1 cellular context compared by ENCODE assay signal in the genomic region with DNA sequence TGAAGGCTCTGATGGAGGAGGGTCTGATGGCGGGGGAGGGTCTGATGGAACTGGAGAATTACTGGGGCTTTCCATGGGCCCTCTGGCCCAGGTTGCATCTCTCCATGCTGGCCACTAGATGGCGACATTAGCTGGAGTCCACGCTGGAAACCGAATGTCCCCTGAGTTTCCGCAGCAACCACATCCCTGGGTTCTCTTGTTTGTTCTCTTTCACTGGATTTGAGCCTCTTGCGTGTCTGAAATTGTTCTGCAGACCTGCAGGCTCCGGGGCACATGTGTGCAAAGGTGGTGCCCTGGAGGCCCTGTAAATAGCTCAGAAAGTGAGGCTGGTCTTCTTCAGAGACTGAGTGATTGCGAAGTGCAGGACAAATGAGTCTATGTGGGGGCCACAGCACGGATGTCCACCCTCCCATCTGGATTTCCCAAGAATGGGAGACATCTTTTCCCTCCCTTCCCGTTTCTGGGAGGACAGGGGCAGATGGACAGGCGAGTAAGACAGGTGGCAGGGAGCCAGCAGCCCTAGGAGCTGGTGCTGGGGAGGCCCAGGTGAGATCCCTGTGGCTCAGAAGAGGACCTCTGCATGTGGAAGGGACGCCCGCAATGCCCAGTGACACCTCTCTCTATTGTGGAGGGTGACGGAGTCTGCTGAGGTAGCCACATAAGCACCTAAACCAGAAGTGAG.
TF ChIP-seq lines count a peak whose summit lies in the region.

No MANE protein-coding gene starts in this region.

TF ChIP-seq in GM12878, 131 proteins besides CTCF, POLR2A, EP300 and RAD21 (continued from another document):
- peak; percentile 55; the same call in 1 of the 2 replicates for TF ChIP-seq RB1 (IDR thresholded peaks at IDR 0.05; ENCODE audit: borderline replicate concordance)
- peak; percentile 89 for TF ChIP-seq SMC3 (IDR thresholded peaks at IDR 0.05; ENCODE audit: borderline replicate concordance, low read length)
- peak; percentile 73 for TF ChIP-seq ZNF207 (IDR thresholded peaks at IDR 0.05; ENCODE audit: borderline replicate concordance)
- TF ChIP-seq PML (IDR thresholded peaks at IDR 0.05; ENCODE audit: low read length), result no peak
- no peak for TF ChIP-seq MAX (IDR thresholded peaks at IDR 0.05; ENCODE audit: low read depth, low read length)
- 0 out of 2 replicates have a peak, but pooled peaks have one; percentile 65 for TF ChIP-seq STAT1 (conservative IDR thresholded peaks at IDR 0.05)
